ENCODE assay signal across 8 cellular contexts in the genomic region with DNA sequence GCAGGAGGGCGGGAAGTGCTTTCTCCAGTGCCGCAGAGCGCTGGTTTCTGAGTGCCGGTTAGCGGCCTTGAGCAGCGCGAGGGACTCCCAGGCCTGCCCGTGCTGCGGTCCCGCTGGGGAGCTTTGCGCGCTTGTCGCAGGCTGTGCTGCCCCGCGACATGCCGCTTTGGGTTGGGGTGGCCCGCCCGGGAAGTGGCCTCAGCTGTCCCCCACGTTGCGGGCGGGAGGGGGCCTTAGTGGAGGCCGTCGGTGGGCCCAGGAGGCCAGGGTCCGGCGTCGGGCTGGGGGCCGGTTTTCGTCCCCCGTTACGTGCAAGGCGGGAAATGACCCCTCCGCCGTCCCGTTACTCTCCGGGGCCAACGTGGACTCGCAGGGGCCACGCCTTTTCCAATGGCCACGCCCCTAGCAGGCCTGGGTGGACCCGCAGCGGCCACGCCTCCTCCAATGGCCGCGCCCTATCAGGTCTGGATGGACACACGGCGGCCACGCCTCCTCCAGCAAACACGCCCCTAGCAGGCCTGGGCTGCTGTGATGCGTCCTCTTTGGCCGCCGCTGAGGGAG. TPM values are rescaled to one million over a fixed set of nuclear protein-coding genes. Genes with fewer than 3 reads are reported as not detected.
A peak's percentile ranks its signal among the peaks of the same experiment; 100 is the strongest.
DNase-seq lines count a peak whose midpoint lies in the region; ATAC-seq and FAIRE-seq lines count a peak whose summit lies in the region.

No MANE protein-coding gene starts in this region.

- peak overlapping the region; percentile 98 for H3K4me3 Mint-ChIP-seq in activated T-helper 17 cell treated with anti-CD3 and anti-CD28 coated beads, Interleukin-2, amount 50 U/mL, for 72 hours
- H3K4me3 Mint-ChIP-seq in naive B cell = peak overlapping the region; percentile 89 to 99 (median 96)
- H3K4me3 Mint-ChIP-seq in stimulated activated effector memory CD8-positive, alpha-beta T cell treated with anti-CD3 and anti-CD28 coated beads, Interleukin-12 subunit alpha, Interleukin-12 subunit beta, amount 100 ng/mL, for 72 hours = peak overlapping the region; percentile 95

- peaks cover 30% of the 10 kb centered on the region for H3K4me1 Mint-ChIP-seq in activated T-helper 17 cell treated with anti-CD3 and anti-CD28 coated beads, Interleukin-2, amount 50 U/mL, for 72 hours
- peaks cover 23 to 31% (median 31%) of the 10 kb centered on the region in 3 donors for H3K4me1 Mint-ChIP-seq in naive B cell
- H3K4me1 Mint-ChIP-seq in stimulated activated effector memory CD8-positive, alpha-beta T cell treated with anti-CD3 and anti-CD28 coated beads, Interleukin-12 subunit alpha, Interleukin-12 subunit beta, amount 100 ng/mL, for 72 hours = peaks cover 42% of the 10 kb centered on the region

- H3K36me3 Mint-ChIP-seq in activated T-helper 17 cell treated with anti-CD3 and anti-CD28 coated beads, Interleukin-2, amount 50 U/mL, for 72 hours (ENCODE audit: low read depth) = peaks cover 30% of the 10 kb centered on the region
- peaks cover 8 to 11% of the 10 kb centered on the region in 2 donors for H3K36me3 Mint-ChIP-seq in naive B cell
- peaks cover 6% of the 10 kb centered on the region for H3K36me3 Mint-ChIP-seq in stimulated activated effector memory CD8-positive, alpha-beta T cell treated with anti-CD3 and anti-CD28 coated beads, Interleukin-12 subunit alpha, Interleukin-12 subunit beta, amount 100 ng/mL, for 72 hours

- no peaks in the 10 kb centered on the region for H3K27me3 ChIP-seq in HUES6 (ENCODE audit: control insufficient read depth, insufficient read depth, low read length)

- H3K4me1 ChIP-seq in HUES6 (ENCODE audit: control insufficient read depth, insufficient read depth, low read length) = peaks cover 14% of the 10 kb centered on the region

- no peaks in the 10 kb centered on the region for H3K27me3 Mint-ChIP-seq in activated T-helper 17 cell treated with anti-CD3 and anti-CD28 coated beads, Interleukin-2, amount 50 U/mL, for 72 hours
- H3K27me3 Mint-ChIP-seq in naive B cell = no peaks in the 10 kb centered on the region

- H3K9me3 Mint-ChIP-seq in activated T-helper 17 cell treated with anti-CD3 and anti-CD28 coated beads, Interleukin-2, amount 50 U/mL, for 72 hours = peaks cover 4% of the 10 kb centered on the region
- H3K9me3 Mint-ChIP-seq in naive B cell = peaks cover 3 to 19% (median 16%) of the 10 kb centered on the region in 7 donors
- H3K9me3 Mint-ChIP-seq in stimulated activated effector memory CD8-positive, alpha-beta T cell treated with anti-CD3 and anti-CD28 coated beads, Interleukin-12 subunit alpha, Interleukin-12 subunit beta, amount 100 ng/mL, for 72 hours = peaks cover 3% of the 10 kb centered on the region

- DNase-seq in DMS 273 (lab: John Stamatoyannopoulos, UW; ENCODE audit: unreplicated experiment) (peak; percentile 97), RCC 7860 (ENCODE audit: low spot score) (peak; percentile 89), fibroblast of gingiva (ENCODE audit: low read depth) (peak; percentile 96), naive B cell (peak; percentile 82)
- peak; percentile 93 to 98 for DNase-seq in stimulated activated effector memory CD8-positive, alpha-beta T cell treated with anti-CD3 and anti-CD28 coated beads, Interleukin-12 subunit alpha, Interleukin-12 subunit beta, amount 100 ng/mL, for 72 hours (ENCODE audit: low spot score in 2 of 2)

- H3K9ac ChIP-seq in HUES6 (ENCODE audit: low read length) = peak overlapping the region; percentile 96

- peak overlapping the region; percentile 85 for H3K27ac ChIP-seq in HUES6 (ENCODE audit: low read depth, low read length)

- ATAC-seq in GM21447 (IDR thresholded peaks at IDR 0.05; ENCODE audit: unreplicated experiment) = peak; percentile 44
- peak; percentile 80 for ATAC-seq in activated T-helper 17 cell treated with anti-CD3 and anti-CD28 coated beads, Interleukin-2, amount 50 U/mL, for 72 hours (replicated peaks)
- peak; percentile 17 for ATAC-seq in naive B cell (ENCODE audit: low read depth in 2 of 2)
- peak; percentile 74 for ATAC-seq in stimulated activated effector memory CD8-positive, alpha-beta T cell treated with anti-CD3 and anti-CD28 coated beads, Interleukin-12 subunit alpha, Interleukin-12 subunit beta, amount 100 ng/mL, for 72 hours

- peaks cover 2% of the 10 kb centered on the region; the same call in 1 of the 2 replicates for H3K9me3 ChIP-seq in HUES6 (ENCODE audit: control insufficient read depth, insufficient read depth, low read depth, low read length)

- H3K36me3 ChIP-seq in HUES6 (ENCODE audit: control insufficient read depth, insufficient read depth, low read length) = no peaks in the 10 kb centered on the region

- FAIRE-seq in RCC 7860 (lab: Jason Lieb, UNC) = peak; percentile 82

- H3K4me3 ChIP-seq in HUES6 (ENCODE audit: low read depth, low read length) = peak overlapping the region; percentile 83

- H3K27ac Mint-ChIP-seq in activated T-helper 17 cell treated with anti-CD3 and anti-CD28 coated beads, Interleukin-2, amount 50 U/mL, for 72 hours = peak overlapping the region; percentile 99
- peak overlapping the region; percentile 96 to 99 (median 98) for H3K27ac Mint-ChIP-seq in naive B cell
- peak overlapping the region; percentile 99 for H3K27ac Mint-ChIP-seq in stimulated activated effector memory CD8-positive, alpha-beta T cell treated with anti-CD3 and anti-CD28 coated beads, Interleukin-12 subunit alpha, Interleukin-12 subunit beta, amount 100 ng/mL, for 72 hours

RNA-seq across cellular contexts. Expression of a gene that starts 1.0 kb away (rescaled TPM):
- 10 to 100 TPM; 25.1 to 33.2 TPM for total RNA-seq in activated T-helper 17 cell treated with anti-CD3 and anti-CD28 coated beads, Interleukin-2, amount 50 U/mL, for 72 hours
- 10 to 100 TPM; 13.6 to 27.9 (median 21.9) TPM for polyA plus RNA-seq in naive B cell (ENCODE audit: low read depth in 6 of 6)

RNA-seq across cellular contexts. Expression of a gene that starts 43.8 kb away (rescaled TPM):
- 10 to 100 TPM; 13.0 to 18.5 TPM for total RNA-seq in activated T-helper 17 cell treated with anti-CD3 and anti-CD28 coated beads, Interleukin-2, amount 50 U/mL, for 72 hours
- polyA plus RNA-seq in naive B cell (ENCODE audit: low read depth in 6 of 6) = 10 to 100 TPM in 1 of 6 donors, 1 to 10 TPM in 5; 2.7 to 10.2 (median 7.3) TPM

RNA-seq across cellular contexts. Expression of a gene that starts 44.0 kb away (rescaled TPM):
- 10 to 100 TPM; 17.8 to 39.4 TPM for total RNA-seq in activated T-helper 17 cell treated with anti-CD3 and anti-CD28 coated beads, Interleukin-2, amount 50 U/mL, for 72 hours
- polyA plus RNA-seq in naive B cell (ENCODE audit: low read depth in 6 of 6) = 10 to 100 TPM in 5 of 6 donors, 1 to 10 TPM in 1; 8.1 to 34.6 (median 17.5) TPM

Comparison
In these comparisons a context has a peak if more than half of its experiments do, and no peak if none do; other contexts are left out.
1. Peak in every context shown above with its lines: DNase-seq, ATAC-seq, H3K4me3 ChIP-seq and H3K27ac ChIP-seq.
2. ATAC-seq: peak in every context shown above with its lines; median percentile 80 in activated T-helper 17 cell treated with anti-CD3 and anti-CD28 coated beads, Interleukin-2, amount 50 U/mL, for 72 hours; 74 in stimulated activated effector memory CD8-positive, alpha-beta T cell treated with anti-CD3 and anti-CD28 coated beads, Interleukin-12 subunit alpha, Interleukin-12 subunit beta, amount 100 ng/mL, for 72 hours; 44 in GM21447; 17 in naive B cell.